10 cellular contexts compared by ENCODE assay signal in genomic region chr4:47499705-47500104, GRCh38. TPM values are rescaled to one million over a fixed set of nuclear protein-coding genes. Genes with fewer than 3 reads are reported as not detected.
DNase-seq lines count a peak whose midpoint lies in the region; ATAC-seq and TF ChIP-seq lines count a peak whose summit lies in the region.
"Had no signal": no experiment of that assay in that cellular context is flagged by ENCODE, and none has a peak within 500 bp of the region (broad histone marks: within the 10 kb centered on the region; RNA-seq: fewer than 3 reads in every experiment).

No MANE protein-coding gene starts in this region.

- ATAC-seq in HG02623 (IDR thresholded peaks at IDR 0.05; ENCODE audit: unreplicated experiment) = peak; percentile 44
- ATAC-seq: natural killer cell; stimulated activated effector memory CD8-positive, alpha-beta T cell treated with anti-CD3 and anti-CD28 coated beads, Interleukin-12 subunit alpha, Interleukin-12 subunit beta, amount 100 ng/mL, for 72 hours had no signal

- H3K9me3 ChIP-seq in BLaER1 (no peaks in the 10 kb centered on the region), OCI-LY7 (ENCODE audit: low read length) (no peaks in the 10 kb centered on the region)

- no peak overlapping the region for H3K9ac ChIP-seq in BLaER1

- no peaks in the 10 kb centered on the region for H3K79me2 ChIP-seq in OCI-LY7 (ENCODE audit: insufficient read depth, low read depth, low read length)

- H3K4me3 ChIP-seq in BLaER1 (no peak overlapping the region; the same call in 1 of the 2 replicates), OCI-LY7 (ENCODE audit: low read depth, low read length, poor library complexity, severe bottlenecking) (peak overlapping the region; percentile 7)

- BruUV-seq in OCI-LY7 (replicated peaks; lab: Mats Ljungman, UMichigan) = no TSS peak

- H3K36me3 ChIP-seq in BLaER1 (no peaks in the 10 kb centered on the region), OCI-LY7 (ENCODE audit: insufficient read depth, low read length) (no peaks in the 10 kb centered on the region)

- TF ChIP-seq CTCF in OCI-LY7 (conservative IDR thresholded peaks at IDR 0.05; ENCODE audit: low read length) = no peak

- POLR2A ChIA-PET in OCI-LY7 (lab: Charles Lee) = interaction anchor here (0.7 to 6.6 kb wide), 4 partner anchors 9 to 37 kb away, joined by 3 to 66 read pairs (median 6); partner anchors contain the start of genes ATP10D and COMMD8

- H4K20me1 ChIP-seq in BLaER1 (no peaks in the 10 kb centered on the region), OCI-LY7 (ENCODE audit: insufficient read depth, low read length) (no peaks in the 10 kb centered on the region)

- peaks cover 31% of the 10 kb centered on the region for H3K4me1 ChIP-seq in BLaER1
- peaks cover 22% of the 10 kb centered on the region for H3K4me1 ChIP-seq in OCI-LY7 (ENCODE audit: insufficient read depth, low read length, poor library complexity, severe bottlenecking)

- H3K9me2 ChIP-seq in OCI-LY7 (ENCODE audit: insufficient read depth, low read length) = no peaks in the 10 kb centered on the region

- intact Hi-C loops in OCI-LY7 (cut with micrococcal nuclease; ENCODE audit: unreplicated experiment) = loop anchor here (5.0 kb wide), 1 partner anchor 63 kb away; no protein-coding TSS in a partner anchor

- H3K27me3 ChIP-seq in BLaER1 = no peaks in the 10 kb centered on the region

- peak overlapping the region; percentile 68 for H3K4me2 ChIP-seq in BLaER1
- peak overlapping the region; percentile 48 for H3K4me2 ChIP-seq in OCI-LY7 (ENCODE audit: low read length)

- DNase-seq in OCI-LY7 (ENCODE audit: low spot score) = peak; percentile 58
- DNase-seq in LoVo (ENCODE audit: low spot score) = no peak
- no peak for DNase-seq in anterior cingulate cortex (lab: John Stamatoyannopoulos, UW)
- DNase-seq in stimulated activated CD4-positive, alpha-beta T cell treated with anti-CD3 and anti-CD28 coated beads, Interleukin-12 subunit alpha, Interleukin-12 subunit beta, amount 100 ng/mL, for 4 hours = no peak
- DNase-seq: natural killer cell, NCI-H187 treated with DMSO at 0.1 percent for 48 hours, T-helper 9 cell had no signal

- H2AFZ ChIP-seq in OCI-LY7 (ENCODE audit: low read length) = no peak overlapping the region; the same call in 1 of the 2 replicates

- CTCF ChIA-PET in OCI-LY7 (lab: Charles Lee; ENCODE audit: unreplicated experiment) = no interaction called here

- H3K27ac ChIP-seq in BLaER1 = peak overlapping the region; percentile 12; the same call in 1 of the 2 replicates
- H3K27ac ChIP-seq in OCI-LY7 (ENCODE audit: low read depth, low read length, poor library complexity, severe bottlenecking) = peak overlapping the region; percentile 35

RNA-seq across cellular contexts. Expression of gene ATP10D, which starts 14.6 kb away (rescaled TPM):
- total RNA-seq in OCI-LY7 (2014; rRNA removed; shearing (Covaris generic)) = 6.2 and 11.7 TPM in 2 replicates
- 19.1 and 20.2 TPM in 2 replicates for total RNA-seq in OCI-LY7 (2022)

RNA-seq across cellular contexts. Expression of gene COMMD8, which starts 36.2 kb away (rescaled TPM):
- 25.8 and 29.1 TPM in 2 replicates for total RNA-seq in OCI-LY7 (2014; rRNA removed; shearing (Covaris generic))
- 37.2 and 38.7 TPM in 2 replicates for total RNA-seq in OCI-LY7 (2022)
